16 cellular contexts compared by ENCODE assay signal in the genomic region with DNA sequence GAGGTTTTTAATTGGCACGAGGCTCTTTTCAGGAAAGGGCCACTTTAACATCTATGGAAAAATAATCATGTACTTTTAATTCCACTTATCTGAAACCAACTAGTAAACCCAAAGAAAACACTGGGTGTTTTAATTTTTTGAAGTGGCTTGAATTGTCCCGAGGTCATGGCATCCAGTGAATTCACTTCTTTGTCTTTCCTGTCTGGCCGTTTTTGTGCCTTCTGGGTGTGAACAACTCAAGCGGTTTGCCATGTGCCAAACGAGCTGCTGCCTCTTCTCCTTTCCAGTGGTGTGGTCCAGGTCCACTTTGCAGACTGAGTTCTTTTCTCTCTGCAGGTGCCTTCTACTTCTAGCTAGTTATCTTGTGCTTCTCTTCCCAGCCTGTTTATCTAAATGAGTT.
"Had no signal": no experiment of that assay in that cellular context is flagged by ENCODE, and none has a peak within 500 bp of the region (broad histone marks: within the 10 kb centered on the region; RNA-seq: fewer than 3 reads in every experiment).

No MANE protein-coding gene starts in this region.

- H3K36me3 ChIP-seq: ascending aorta, gastroesophageal sphincter, lower lobe of right lung, neural progenitor cell, ovary, spleen, upper lobe of left lung had no signal

- H3K9me3 Mint-ChIP-seq: dendritic cell treated with granulocyte-macrophage colony-stimulating factor and Interleukin-4, amounts not matched to agents 40 ng/mL and 50 ng/mL, for 4 days; mesothelial cell of epicardium had no signal

- H3K27ac ChIP-seq: ascending aorta, gastroesophageal sphincter, lower lobe of right lung, neural progenitor cell, ovary, spleen, upper lobe of left lung had no signal

- H3K4me1 Mint-ChIP-seq: activated naive CD4-positive, alpha-beta T cell treated with anti-CD3 and anti-CD28 coated beads, Interleukin-2, amount 10 ng/mL, durations not matched to agents 7 days and 5 days; activated T-helper 17 cell treated with anti-CD3 and anti-CD28 coated beads, Interleukin-2, amount 50 U/mL, for 72 hours; mesothelial cell of epicardium had no signal

- H3K4me3 Mint-ChIP-seq: activated naive CD4-positive, alpha-beta T cell treated with anti-CD3 and anti-CD28 coated beads, Interleukin-2, amount 10 ng/mL, durations not matched to agents 7 days and 5 days; activated T-helper 17 cell treated with anti-CD3 and anti-CD28 coated beads, Interleukin-2, amount 50 U/mL, for 72 hours; dendritic cell treated with granulocyte-macrophage colony-stimulating factor and Interleukin-4, amounts not matched to agents 40 ng/mL and 50 ng/mL, for 4 days; mesothelial cell of epicardium; neural progenitor cell; stimulated activated naive CD8-positive, alpha-beta T cell treated with anti-CD3 and anti-CD28 coated beads, Interleukin-15, Interleukin-2, amounts not matched to agents 100 ng/mL and 50 ng/mL, for 24 hours had no signal

- H3K9me3 ChIP-seq: ascending aorta, gastroesophageal sphincter, lower lobe of right lung, ovary, spleen, upper lobe of left lung had no signal

- H3K27me3 ChIP-seq: ascending aorta, gastroesophageal sphincter, neural progenitor cell, ovary, spleen, upper lobe of left lung had no signal

- H3K4me1 ChIP-seq: ascending aorta, gastroesophageal sphincter, lower lobe of right lung, neural progenitor cell, spleen, upper lobe of left lung had no signal

- H3K4me3 ChIP-seq: ascending aorta, gastroesophageal sphincter, lower lobe of right lung, neural progenitor cell, ovary, spleen, upper lobe of left lung had no signal

- H3K27me3 Mint-ChIP-seq: activated naive CD4-positive, alpha-beta T cell treated with anti-CD3 and anti-CD28 coated beads, Interleukin-2, amount 10 ng/mL, durations not matched to agents 7 days and 5 days; activated T-helper 17 cell treated with anti-CD3 and anti-CD28 coated beads, Interleukin-2, amount 50 U/mL, for 72 hours; dendritic cell treated with granulocyte-macrophage colony-stimulating factor and Interleukin-4, amounts not matched to agents 40 ng/mL and 50 ng/mL, for 4 days; stimulated activated naive CD8-positive, alpha-beta T cell treated with anti-CD3 and anti-CD28 coated beads, Interleukin-15, Interleukin-2, amounts not matched to agents 100 ng/mL and 50 ng/mL, for 24 hours had no signal

- H3K27ac Mint-ChIP-seq: activated naive CD4-positive, alpha-beta T cell treated with anti-CD3 and anti-CD28 coated beads, Interleukin-2, amount 10 ng/mL, durations not matched to agents 7 days and 5 days; activated T-helper 17 cell treated with anti-CD3 and anti-CD28 coated beads, Interleukin-2, amount 50 U/mL, for 72 hours; dendritic cell treated with granulocyte-macrophage colony-stimulating factor and Interleukin-4, amounts not matched to agents 40 ng/mL and 50 ng/mL, for 4 days; mesothelial cell of epicardium; neural progenitor cell; stimulated activated naive CD8-positive, alpha-beta T cell treated with anti-CD3 and anti-CD28 coated beads, Interleukin-15, Interleukin-2, amounts not matched to agents 100 ng/mL and 50 ng/mL, for 24 hours had no signal

- DNase-seq: activated CD4-positive, CD25-positive, alpha-beta regulatory T cell treated with anti-CD3 and anti-CD28 coated beads, Interleukin-2, amount 50 U/mL, for 72 hours; activated naive CD4-positive, alpha-beta T cell treated with anti-CD3 and anti-CD28 coated beads, Interleukin-2, amount 10 ng/mL, durations not matched to agents 7 days and 5 days; erythroblast; left colon; lower lobe of right lung; ovary; spleen; upper lobe of left lung had no signal

- H3K36me3 Mint-ChIP-seq: activated naive CD4-positive, alpha-beta T cell treated with anti-CD3 and anti-CD28 coated beads, Interleukin-2, amount 10 ng/mL, durations not matched to agents 7 days and 5 days; mesothelial cell of epicardium had no signal

- ATAC-seq: activated T-helper 17 cell treated with anti-CD3 and anti-CD28 coated beads, Interleukin-2, amount 50 U/mL, for 72 hours; gastroesophageal sphincter; left colon; lower lobe of right lung; sciatic nerve had no signal
